15 cellular contexts compared by ENCODE assay signal in the genomic region with DNA sequence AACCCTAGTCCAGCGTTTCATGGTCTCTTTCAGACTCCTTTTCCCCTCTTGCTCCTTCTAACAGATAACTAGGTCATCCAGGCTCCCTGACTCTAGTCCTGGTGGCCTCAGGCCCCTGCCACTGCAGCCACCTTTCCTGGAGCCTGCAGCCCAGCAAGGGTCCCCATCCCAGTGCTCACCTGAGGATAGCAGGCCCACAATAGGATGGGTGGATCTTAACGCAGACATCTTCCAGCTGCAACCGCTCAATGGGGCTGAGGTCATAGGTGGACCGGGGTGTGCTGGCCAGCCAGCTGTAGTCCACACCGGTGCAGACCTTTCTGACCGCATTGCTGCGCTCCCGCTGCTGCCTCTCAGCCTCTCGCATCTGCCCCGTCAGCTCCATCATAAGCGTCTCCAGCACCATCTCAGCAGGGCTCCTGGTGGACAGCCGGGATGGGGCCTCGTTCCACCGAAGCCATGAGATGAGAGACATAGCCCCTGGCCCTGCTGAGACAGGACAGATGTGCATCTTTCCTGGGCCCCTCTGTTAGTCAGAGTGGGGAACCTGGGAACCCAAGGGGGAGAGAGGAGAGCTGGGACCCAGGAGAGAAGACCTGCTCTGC. TPM values are rescaled to one million over a fixed set of nuclear protein-coding genes. Genes with fewer than 3 reads are reported as not detected.
DNase-seq lines count a peak whose midpoint lies in the region; FAIRE-seq and TF ChIP-seq lines count a peak whose summit lies in the region.
"Had no signal": no experiment of that assay in that cellular context is flagged by ENCODE, and none has a peak within 500 bp of the region (broad histone marks: within the 10 kb centered on the region; RNA-seq: fewer than 3 reads in every experiment).

No MANE protein-coding gene starts in this region.

- 0 out of 2 replicates have a peak overlapping the region, but pooled peaks have one; percentile 14 for H4K8ac ChIP-seq in H1 (ENCODE audit: extremely low read depth, insufficient read depth, low read length)

- no peak overlapping the region; the same call in 1 of the 2 replicates for H2BK15ac ChIP-seq in H1 (ENCODE audit: low read length)

- no peak overlapping the region; the same call in 1 of the 2 replicates for H2BK12ac ChIP-seq in H1 (ENCODE audit: low read depth, low read length)

- no peaks in the 10 kb centered on the region for H3K9me3 ChIP-seq in H1 (ENCODE audit: insufficient read depth in 2 of 2, low read depth in 1 of 2, low read length in 1 of 2)
- no peaks in the 10 kb centered on the region for H3K9me3 ChIP-seq in vagina
- H3K9me3 ChIP-seq: BLaER1 had no signal

- peak; percentile 37 for DNase-seq in activated CD8-positive, alpha-beta memory T cell treated with anti-CD3 and anti-CD28 coated beads for 24 hours
- no peak for DNase-seq in activated CD8-positive, alpha-beta memory T cell treated with anti-CD3 and anti-CD28 coated beads, Interleukin-2, amount 50 U/mL, for 48 hours
- DNase-seq in H1 (ENCODE audit: low read depth in 1 of 2, low spot score in 2 of 2) = peak in 1 of 2 experiments; percentile 30
- DNase-seq in osteocyte (ENCODE audit: extremely low spot score, unreplicated experiment) = peak; percentile 64
- peak; percentile 44 to 89 for DNase-seq in vagina (ENCODE audit: extremely low spot score in 2 of 2)
- no peak for DNase-seq in NCI-H446 treated with DMSO at 0.1 percent for 48 hours (lab: John Stamatoyannopoulos, UW)
- no peak for DNase-seq in Kasumi-1 (lab: John Stamatoyannopoulos, UW)
- DNase-seq: 8988T; AML-193; CD4-positive, CD25-positive, alpha-beta regulatory T cell; DMS53; GM23248; H7 had no signal

- POLR2A ChIA-PET in H1 (lab: Charles Lee; ENCODE audit: partially characterized antibody) = interaction anchor here (2.5 kb wide), 1 partner anchor 9 kb away, joined by 5 read pairs; no protein-coding TSS in a partner anchor

- H3K4me2 ChIP-seq in H1 (ENCODE audit: insufficient read depth in 1 of 2, low read depth in 2 of 2, low read length in 2 of 2) = no peak overlapping the region
- H3K4me2 ChIP-seq: BLaER1 had no signal

- H3K79me1 ChIP-seq in H1 (ENCODE audit: low read depth, low read length) = no peaks in the 10 kb centered on the region

- no peaks in the 10 kb centered on the region; a peak in 1 of 4 replicates for H3K79me2 ChIP-seq in H1 (ENCODE audit: control insufficient read depth in 1 of 2, insufficient read depth in 2 of 2, low read length in 2 of 2)

- H3K27ac ChIP-seq in H1 (ENCODE audit: low read depth, low read length) = no peak overlapping the region
- no peak overlapping the region for H3K27ac ChIP-seq in vagina
- H3K27ac ChIP-seq: BLaER1, GM23248 had no signal

- TF ChIP-seq RAD21 in H1 (IDR thresholded peaks at IDR 0.05 in 1 of 2, conservative IDR thresholded peaks at IDR 0.05 in 1 of 2; ENCODE audit: low read depth in 2 of 2, low read length in 2 of 2) = no peak

- CTCF ChIA-PET in H1 (lab: Charles Lee; ENCODE audit: partially characterized antibody) = interaction anchor here (0.8 to 9.5 kb wide), 9 partner anchors 9 to 154 kb away, joined by 3 to 83 read pairs (median 5); a partner anchor contains a TSS

- H3K23me2 ChIP-seq in H1 (ENCODE audit: low read depth, low read length) = no peaks in the 10 kb centered on the region

- H2BK5ac ChIP-seq in H1 (ENCODE audit: low read depth, low read length) = no peak overlapping the region

- H3K56ac ChIP-seq in H1 (replicated peaks; ENCODE audit: insufficient read length, low read depth, low read length) = no peak overlapping the region

- no peaks in the 10 kb centered on the region for H3K9me3 Mint-ChIP-seq in osteocyte (ENCODE audit: unreplicated experiment)
- H3K9me3 Mint-ChIP-seq: CD4-positive, CD25-positive, alpha-beta regulatory T cell had no signal

- H3K27me3 Mint-ChIP-seq in osteocyte (ENCODE audit: unreplicated experiment) = peaks cover 7% of the 10 kb centered on the region

- H4K91ac ChIP-seq in H1 (replicated peaks; ENCODE audit: insufficient read length, low read length) = no peak overlapping the region

- H3K27me3 ChIP-seq in H1 (replicated peaks in 1 of 4; ENCODE audit: control insufficient read depth in 3 of 4, extremely low read depth in 1 of 4, insufficient read depth in 3 of 4, low read length in 3 of 4) (no peaks in the 10 kb centered on the region), vagina (no peaks in the 10 kb centered on the region)
- H3K27me3 ChIP-seq: BLaER1 had no signal

- H3K4me1 ChIP-seq in H1 (replicated peaks in 1 of 4; ENCODE audit: control insufficient read depth in 3 of 4, insufficient read depth in 4 of 4, low read length in 3 of 4) = peaks cover 0 to 5% (median under 1%) of the 10 kb centered on the region in 4 experiments; a peak in 3 of 7 replicates
- no peaks in the 10 kb centered on the region for H3K4me1 ChIP-seq in vagina
- H3K4me1 ChIP-seq: BLaER1 had no signal

- H2AK5ac ChIP-seq in H1 (ENCODE audit: low read depth, low read length) = no peak overlapping the region

- H2BK120ac ChIP-seq in H1 (replicated peaks; ENCODE audit: low read depth, low read length) = no peak overlapping the region

- H3K36me3 ChIP-seq in H1 (ENCODE audit: control insufficient read depth in 2 of 4, insufficient read depth in 4 of 4, low read length in 3 of 4) (no peaks in the 10 kb centered on the region), vagina (no peaks in the 10 kb centered on the region)
- H3K36me3 ChIP-seq: BLaER1 had no signal

- no peak overlapping the region for H3K4ac ChIP-seq in H1 (replicated peaks; ENCODE audit: insufficient read length, low read depth, low read length)

- FAIRE-seq in H1 (lab: Jason Lieb, UNC) = no peak

- H2BK20ac ChIP-seq in H1 (ENCODE audit: low read length) = no peak overlapping the region

- 95% methylated on average over 14 of the region's 14 CpGs; no CpG with 5 or more reads in 1 of the 2 experiments for WGBS in H1 (ENCODE audit: extremely low coverage in 1 of 2, insufficient coverage in 1 of 2, insufficient read length in 1 of 2, insufficient replicate concordance in 2 of 2, low coverage in 1 of 2, low lambda C conversion rate in 2 of 2, missing lambda C conversion rate in 1 of 2), 2 experiments

- no peaks in the 10 kb centered on the region for H3K36me3 Mint-ChIP-seq in osteocyte (ENCODE audit: unreplicated experiment)
- H3K36me3 Mint-ChIP-seq: CD4-positive, CD25-positive, alpha-beta regulatory T cell had no signal

- no peak overlapping the region for H2AFZ ChIP-seq in H1 (ENCODE audit: low read length)
- H2AFZ ChIP-seq: GM23248 had no signal

- H3K4me3 ChIP-seq in H1 (ENCODE audit: extremely low read depth in 1 of 4, insufficient read depth in 2 of 4, low read depth in 3 of 4, low read length in 4 of 4) (no peak overlapping the region), vagina (no peak overlapping the region)
- H3K4me3 ChIP-seq: BLaER1, GM23248 had no signal

- TF ChIP-seq CTCF in H1 (IDR thresholded peaks at IDR 0.05; ENCODE audit: control extremely low read depth in 1 of 3, insufficient read depth in 1 of 3, low read depth in 1 of 3, low read length in 3 of 3) (no peak), osteocyte (IDR thresholded peaks at IDR 0.05) (no peak), vagina (IDR thresholded peaks at IDR 0.05) (no peak)

- TF ChIP-seq POLR2A in H1 (IDR thresholded peaks at IDR 0.05; ENCODE audit: control extremely low read depth in 1 of 2, low read depth in 2 of 2, low read length in 2 of 2) (no peak), vagina (IDR thresholded peaks at IDR 0.05) (no peak)

- no peaks in the 10 kb centered on the region for H4K20me1 ChIP-seq in H1 (replicated peaks in 1 of 2; ENCODE audit: control insufficient read depth in 1 of 2, insufficient read depth in 2 of 2, low read length in 2 of 2)
- H4K20me1 ChIP-seq: BLaER1 had no signal

- no peak overlapping the region for H3K9ac ChIP-seq in H1 (replicated peaks in 1 of 4; ENCODE audit: extremely low read depth in 1 of 4, low read depth in 3 of 4, low read length in 3 of 4)
- H3K9ac ChIP-seq: BLaER1, GM23248 had no signal

- H3K23ac ChIP-seq in H1 (ENCODE audit: insufficient read length) = no peak overlapping the region

- no peak overlapping the region for H3K4me3 Mint-ChIP-seq in osteocyte (ENCODE audit: unreplicated experiment)
- H3K4me3 Mint-ChIP-seq: CD4-positive, CD25-positive, alpha-beta regulatory T cell had no signal

- peaks cover 8% of the 10 kb centered on the region for H3K4me1 Mint-ChIP-seq in osteocyte (ENCODE audit: unreplicated experiment)

- H3K27ac Mint-ChIP-seq in osteocyte (ENCODE audit: unreplicated experiment) = no peak overlapping the region
- H3K27ac Mint-ChIP-seq: CD4-positive, CD25-positive, alpha-beta regulatory T cell had no signal

- TF ChIP-seq EP300 in H1 (IDR thresholded peaks at IDR 0.05; ENCODE audit: borderline replicate concordance in 1 of 2, low read depth in 2 of 2, low read length in 2 of 2) = no peak

- no peak overlapping the region for H4K5ac ChIP-seq in H1 (ENCODE audit: insufficient read length, low read depth, low read length)

- H3K14ac ChIP-seq in H1 (ENCODE audit: insufficient read length) = no peak overlapping the region

- no peak overlapping the region for H3K18ac ChIP-seq in H1 (ENCODE audit: extremely low read depth, low read length)

- intact Hi-C loops in vagina (cut with DNase I) = no loop called here

TF ChIP-seq in H1, 55 proteins besides CTCF, POLR2A, EP300 and RAD21 (continues in another document):
- TF ChIP-seq POLR2AphosphoS5 (IDR thresholded peaks at IDR 0.05; ENCODE audit: low read depth, low read length) (no peak), NANOG (IDR thresholded peaks at IDR 0.05; ENCODE audit: insufficient read depth, low read depth, low read length, poor library complexity, severe bottlenecking) (no peak), RFX5 (IDR thresholded peaks at IDR 0.05; ENCODE audit: borderline replicate concordance, low read depth, low read length) (no peak), FOSL1 (IDR thresholded peaks at IDR 0.05; ENCODE audit: insufficient read depth, low read depth, low read length) (no peak), CHD2 (IDR thresholded peaks at IDR 0.05; ENCODE audit: low read length) (no peak), NRF1 (IDR thresholded peaks at IDR 0.05; ENCODE audit: low read depth, low read length) (no peak), SP4 (IDR thresholded peaks at IDR 0.05; ENCODE audit: low read length) (no peak), BRCA1 (IDR thresholded peaks at IDR 0.05; ENCODE audit: low read depth, low read length) (no peak), CBX5 (IDR thresholded peaks at IDR 0.05; ENCODE audit: low read depth, low read length) (no peak), JUND (IDR thresholded peaks at IDR 0.05; ENCODE audit: low read length) (no peak)

RNA-seq across cellular contexts. Expression of a gene that starts 10.9 kb away (rescaled TPM):
- 0.15 and 0.17 TPM in 2 replicates for total RNA-seq in H1 (2021; fragmentation: NEBNext Ultra II Directional; extraction: Animal tissue kit (Norgen Biotek cat#: 25700))
- 0.08 TPM in 2 replicates for polyA plus RNA-seq in H1 (2011; rRNA removed)
- 0.13 TPM for polyA plus RNA-seq in H1 (2011; cell fraction: cytosol; rRNA removed)
- polyA plus RNA-seq in H1 (2011; cell fraction: nucleus; rRNA removed) = 0.03 TPM
- polyA plus RNA-seq in H1 (2012, experiment 1 of 2) = 0.05 to 0.14 TPM (median 0.07 TPM) in 4 replicates
- polyA plus RNA-seq in H1 (2012, experiment 2 of 2) = 0.07 TPM
- 0.14 TPM for polyA plus RNA-seq in H1 (2013, experiment 1 of 2)
- 0.07 TPM for polyA plus RNA-seq in H1 (2013, experiment 2 of 2)
- polyA minus RNA-seq in H1 (2011; rRNA and poly(A)+ RNA removed) = 0.09 and 0.15 TPM in 2 replicates
- polyA minus RNA-seq in H1 (2011; cell fraction: cytosol; rRNA and poly(A)+ RNA removed) = not detected
- 0.20 TPM for polyA minus RNA-seq in H1 (2011; cell fraction: nucleus; rRNA and poly(A)+ RNA removed)
- not detected in 2 replicates for total RNA-seq in osteocyte
- total RNA-seq in vagina = 1.5 TPM
- total RNA-seq: CD4-positive, CD25-positive, alpha-beta regulatory T cell; GM23248; H7; HT-29 had no signal
- polyA plus RNA-seq: CD4-positive, CD25-positive, alpha-beta regulatory T cell; GM23248 had no signal

Comparison
In these comparisons a context has a peak if more than half of its experiments do, and no peak if none do; other contexts are left out.
1. DNase-seq: peak in activated CD8-positive, alpha-beta memory T cell treated with anti-CD3 and anti-CD28 coated beads for 24 hours (single experiment), osteocyte (single experiment) and vagina (2 of 2); none in activated CD8-positive, alpha-beta memory T cell treated with anti-CD3 and anti-CD28 coated beads, Interleukin-2, amount 50 U/mL, for 48 hours (single experiment), NCI-H446 treated with DMSO at 0.1 percent for 48 hours (single experiment) and Kasumi-1 (0 of 2).